Comparison of ENCODE assay signal across 19 cellular contexts in the genomic region with DNA sequence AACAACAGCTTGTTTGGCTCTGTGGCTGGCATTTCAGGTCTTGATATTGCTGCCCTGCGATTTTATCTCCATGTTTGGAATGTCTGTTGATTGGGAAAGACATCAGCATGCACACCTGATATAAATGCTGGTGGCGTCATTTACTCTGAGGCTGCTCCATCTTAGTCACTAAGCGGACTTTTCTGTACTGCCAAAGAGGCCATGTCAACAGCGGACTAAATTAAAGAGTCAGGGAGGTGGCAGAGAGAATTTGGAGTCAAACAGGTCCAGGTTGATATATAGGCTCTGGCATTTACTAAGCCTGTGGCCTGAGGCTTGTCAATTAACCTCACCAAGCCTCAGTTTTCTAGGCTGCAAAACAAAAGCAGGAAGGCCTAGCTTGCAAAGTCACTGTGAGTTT. TPM values are rescaled to one million over a fixed set of nuclear protein-coding genes. Genes with fewer than 3 reads are reported as not detected.
DNase-seq lines count a peak whose midpoint lies in the region; ATAC-seq and TF ChIP-seq lines count a peak whose summit lies in the region.
"Had no signal": no experiment of that assay in that cellular context is flagged by ENCODE, and none has a peak within 500 bp of the region (broad histone marks: within the 10 kb centered on the region; RNA-seq: fewer than 3 reads in every experiment).

No MANE protein-coding gene starts in this region.

- H3K4me3 ChIP-seq in left ventricle myocardium inferior (no peak overlapping the region), skeletal muscle tissue (ENCODE audit: low read length in 3 of 3) (peak overlapping the region in 1 of 3 donors; percentile 17)
- H3K4me3 ChIP-seq: BLaER1 treated with 17β-estradiol and CSF1 and Interleukin-3, amounts not matched to agents 10 nM and 100 nM had no signal

- peak overlapping the region; percentile 90 for H3K27ac ChIP-seq in left ventricle myocardium inferior (replicated peaks)
- H3K27ac ChIP-seq in skeletal muscle tissue (ENCODE audit: low read depth, low read length): peak overlapping the region; percentile 56
- H3K27ac ChIP-seq: BLaER1 treated with 17β-estradiol and CSF1 and Interleukin-3, amounts not matched to agents 10 nM and 100 nM had no signal

- H3K27me3 ChIP-seq in left ventricle myocardium inferior (ENCODE audit: low read depth) (no peaks in the 10 kb centered on the region), skeletal muscle tissue (ENCODE audit: control insufficient read depth in 3 of 3, insufficient read depth in 3 of 3, low read length in 3 of 3) (no peaks in the 10 kb centered on the region)
- H3K27me3 ChIP-seq: BLaER1 treated with 17β-estradiol and CSF1 and Interleukin-3, amounts not matched to agents 10 nM and 100 nM had no signal

- H3K9me3 ChIP-seq in left ventricle myocardium inferior (replicated peaks) (no peaks in the 10 kb centered on the region), skeletal muscle tissue (ENCODE audit: control insufficient read depth in 3 of 3, low read length in 3 of 3) (no peaks in the 10 kb centered on the region)
- H3K9me3 ChIP-seq: BLaER1 treated with 17β-estradiol and CSF1 and Interleukin-3, amounts not matched to agents 10 nM and 100 nM had no signal

- peaks cover 42% of the 10 kb centered on the region for H3K4me1 Mint-ChIP-seq in nephron progenitor cell
- H3K4me1 Mint-ChIP-seq: B cell; CD4-positive, CD25-positive, alpha-beta regulatory T cell; CD8-positive, alpha-beta memory T cell had no signal

- peak overlapping the region; percentile 38 for H3K27ac Mint-ChIP-seq in nephron progenitor cell
- H3K27ac Mint-ChIP-seq: B cell; CD4-positive, CD25-positive, alpha-beta regulatory T cell; CD8-positive, alpha-beta memory T cell; H9 had no signal

- H3K9ac ChIP-seq in skeletal muscle tissue (ENCODE audit: low read depth in 1 of 3, low read length in 3 of 3): no peak overlapping the region
- H3K9ac ChIP-seq: BLaER1 treated with 17β-estradiol and CSF1 and Interleukin-3, amounts not matched to agents 10 nM and 100 nM had no signal

- DNase-seq in left ventricle myocardium inferior: no peak
- DNase-seq in left cardiac atrium: no peak
- DNase-seq in NCI-H69 (lab: John Stamatoyannopoulos, UW): peak; percentile 27
- DNase-seq in nephron progenitor cell: no peak
- DNase-seq in OCI-M1 (lab: John Stamatoyannopoulos, UW): no peak
- DNase-seq in activated CD4-positive, CD25-positive, alpha-beta regulatory T cell (lab: John Stamatoyannopoulos, UW): no peak
- DNase-seq: CD4-positive, CD25-positive, alpha-beta regulatory T cell; CD8-positive, alpha-beta memory T cell; COR-L47; DMS 273 treated with DMSO at 0.1 percent for 48 hours; DMS53; DND-41; EL; H9 had no signal

- H3K9me3 Mint-ChIP-seq in nephron progenitor cell: no peaks in the 10 kb centered on the region
- H3K9me3 Mint-ChIP-seq: H9 had no signal

- no peak overlapping the region for H3K4me3 Mint-ChIP-seq in nephron progenitor cell
- H3K4me3 Mint-ChIP-seq: B cell; CD4-positive, CD25-positive, alpha-beta regulatory T cell; H9 had no signal

- intact Hi-C loops in left ventricle myocardium inferior (cut with micrococcal nuclease) (no loop called here), left cardiac atrium (cut with DNase I) (no loop called here)

- H3K4me1 ChIP-seq in left ventricle myocardium inferior: peaks cover 70% of the 10 kb centered on the region
- peaks cover 46 to 70% (median 58%) of the 10 kb centered on the region in 3 donors for H3K4me1 ChIP-seq in skeletal muscle tissue (ENCODE audit: control insufficient read depth in 3 of 3, insufficient read depth in 3 of 3, low read length in 3 of 3)

- H3K36me3 Mint-ChIP-seq in nephron progenitor cell (ENCODE audit: low read depth): no peaks in the 10 kb centered on the region
- H3K36me3 Mint-ChIP-seq: CD4-positive, CD25-positive, alpha-beta regulatory T cell; CD8-positive, alpha-beta memory T cell had no signal

- ATAC-seq in left cardiac atrium (no peak), GM21526 (IDR thresholded peaks at IDR 0.05; ENCODE audit: low FRiP score, unreplicated experiment) (no peak)

- H3K27me3 Mint-ChIP-seq in nephron progenitor cell (ENCODE audit: low read depth, poor library complexity): peaks cover 6% of the 10 kb centered on the region
- H3K27me3 Mint-ChIP-seq: B cell; CD4-positive, CD25-positive, alpha-beta regulatory T cell had no signal

- TF ChIP-seq CTCF in left ventricle myocardium inferior (IDR thresholded peaks at IDR 0.05; ENCODE audit: borderline replicate concordance) (no peak), nephron progenitor cell (IDR thresholded peaks at IDR 0.05) (no peak)

- H3K36me3 ChIP-seq in left ventricle myocardium inferior: no peaks in the 10 kb centered on the region
- H3K36me3 ChIP-seq in skeletal muscle tissue (ENCODE audit: control insufficient read depth in 3 of 3, insufficient read depth in 3 of 3, low read length in 3 of 3): no peaks in the 10 kb centered on the region
- H3K36me3 ChIP-seq: BLaER1 treated with 17β-estradiol and CSF1 and Interleukin-3, amounts not matched to agents 10 nM and 100 nM had no signal

RNA-seq across cellular contexts. Expression of a gene that starts 6.2 kb away (rescaled TPM):
- total RNA-seq in left ventricle myocardium inferior (71.8 TPM), left cardiac atrium (10 to 100 TPM; 46.5 to 58.1 TPM), skeletal muscle tissue (26.1 TPM)
- total RNA-seq: A172; B cell; CD4-positive, CD25-positive, alpha-beta regulatory T cell; CD8-positive, alpha-beta memory T cell had no signal
